In the genomic region with DNA sequence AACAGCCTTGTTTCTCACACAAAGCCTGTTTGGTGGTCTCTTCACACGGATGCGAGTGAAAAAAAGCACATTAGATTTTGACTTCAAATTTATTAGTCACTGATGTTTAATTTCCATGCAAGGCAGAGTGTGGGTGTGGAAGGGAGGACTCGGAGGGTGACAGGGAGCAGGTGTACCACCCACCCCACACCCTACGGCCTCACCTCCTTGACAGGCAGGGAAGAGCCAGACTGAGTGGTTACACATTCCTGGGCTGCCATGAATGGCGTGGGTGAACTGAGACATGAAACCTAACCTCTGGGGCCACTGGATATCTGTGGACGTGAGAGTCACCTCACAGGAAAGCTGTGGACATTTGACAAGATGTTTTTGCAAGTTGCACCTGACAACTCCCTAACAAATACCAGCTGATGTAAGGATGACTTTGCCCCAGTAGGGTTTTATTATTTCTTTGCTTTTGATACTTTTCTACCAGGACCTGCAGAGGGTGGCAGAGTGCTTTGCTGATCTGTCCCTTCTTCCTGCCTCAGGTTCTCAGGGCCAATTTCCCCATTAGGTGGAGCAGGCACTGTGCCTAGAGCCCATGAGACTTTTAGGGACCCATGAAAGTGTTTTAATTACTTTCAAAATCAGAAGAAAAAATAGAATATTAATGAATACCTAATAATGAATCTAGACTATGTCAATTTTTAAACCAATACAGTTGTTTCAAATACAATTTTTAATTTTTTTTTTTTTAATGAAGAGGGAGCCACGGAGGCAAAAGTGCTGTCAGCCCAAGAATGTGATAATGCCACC, we compare ENCODE assay signal across 8 cellular contexts. TPM values are rescaled to one million over a fixed set of nuclear protein-coding genes. Genes with fewer than 3 reads are reported as not detected.
A peak's percentile ranks its signal among the peaks of the same experiment; 100 is the strongest.
DNase-seq lines count a peak whose midpoint lies in the region; ATAC-seq, FAIRE-seq and TF ChIP-seq lines count a peak whose summit lies in the region.

No MANE protein-coding gene starts in this region.

- DNase-seq in EH (ENCODE audit: low read depth) (peak; percentile 63), NB4 (ENCODE audit: low read depth) (peak; percentile 75), H1 (ENCODE audit: low read depth in 1 of 2, low spot score in 2 of 2) (peak in 1 of 2 experiments; percentile 50), mucosa of gallbladder (ENCODE audit: low spot score) (peak; percentile 70), cortex of kidney (lab: John Stamatoyannopoulos, UW) (no peak)
- DNase-seq in activated CD4-positive, alpha-beta T cell treated with anti-CD3 and anti-CD28 coated beads for 48 hours: peak; percentile 60
- peak; percentile 16 to 53 for DNase-seq in stimulated activated naive CD8-positive, alpha-beta T cell treated with anti-CD3 and anti-CD28 coated beads, Interleukin-15, amount 100 ng/mL, for 72 hours

- H4K20me1 ChIP-seq in H1 (replicated peaks in 1 of 2; ENCODE audit: control insufficient read depth in 1 of 2, insufficient read depth in 2 of 2, low read length in 2 of 2): no peaks in the 10 kb centered on the region

- H3K18ac ChIP-seq in H1 (ENCODE audit: extremely low read depth, low read length): peak overlapping the region; percentile 76; the same call in 1 of the 2 replicates

- H3K79me2 ChIP-seq in H1 (ENCODE audit: control insufficient read depth in 1 of 2, insufficient read depth in 2 of 2, low read length in 2 of 2): no peaks in the 10 kb centered on the region

- peaks cover 3% of the 10 kb centered on the region for H3K4me1 Mint-ChIP-seq in stimulated activated naive CD8-positive, alpha-beta T cell treated with anti-CD3 and anti-CD28 coated beads, Interleukin-15, amount 100 ng/mL, for 72 hours

- H2BK120ac ChIP-seq in H1 (replicated peaks; ENCODE audit: low read depth, low read length): peak overlapping the region; percentile 84

- no peak for TF ChIP-seq EP300 in H1 (IDR thresholded peaks at IDR 0.05; ENCODE audit: borderline replicate concordance in 1 of 2, low read depth in 2 of 2, low read length in 2 of 2)

- no peaks in the 10 kb centered on the region for H3K23me2 ChIP-seq in H1 (ENCODE audit: low read depth, low read length)

- no peaks in the 10 kb centered on the region for H3K27me3 ChIP-seq in H1 (replicated peaks in 1 of 4; ENCODE audit: control insufficient read depth in 3 of 4, extremely low read depth in 1 of 4, insufficient read depth in 3 of 4, low read length in 3 of 4)

- no peaks in the 10 kb centered on the region for H3K27me3 Mint-ChIP-seq in stimulated activated naive CD8-positive, alpha-beta T cell treated with anti-CD3 and anti-CD28 coated beads, Interleukin-15, amount 100 ng/mL, for 72 hours

- H2BK20ac ChIP-seq in H1 (ENCODE audit: low read length): peak overlapping the region; percentile 92; the same call in 1 of the 2 replicates

- POLR2A ChIA-PET in H1 (lab: Charles Lee; ENCODE audit: partially characterized antibody): no interaction called here

- H3K4me3 Mint-ChIP-seq in stimulated activated naive CD8-positive, alpha-beta T cell treated with anti-CD3 and anti-CD28 coated beads, Interleukin-15, amount 100 ng/mL, for 72 hours: no peak overlapping the region

- H2BK5ac ChIP-seq in H1 (ENCODE audit: low read depth, low read length): 0 out of 2 replicates have a peak overlapping the region, but pooled peaks have one; percentile 11

- H3K27ac Mint-ChIP-seq in stimulated activated naive CD8-positive, alpha-beta T cell treated with anti-CD3 and anti-CD28 coated beads, Interleukin-15, amount 100 ng/mL, for 72 hours: no peak overlapping the region

- H3K23ac ChIP-seq in H1 (ENCODE audit: insufficient read length): no peak overlapping the region

- no peak overlapping the region for H3K9ac ChIP-seq in H1 (replicated peaks in 1 of 4; ENCODE audit: extremely low read depth in 1 of 4, low read depth in 3 of 4, low read length in 3 of 4)

- peaks cover 8 to 25% (median 18%) of the 10 kb centered on the region in 4 experiments for H3K4me1 ChIP-seq in H1 (replicated peaks in 1 of 4; ENCODE audit: control insufficient read depth in 3 of 4, insufficient read depth in 4 of 4, low read length in 3 of 4)

- 83% methylated on average over 7 of the region's 7 CpGs; no CpG with 5 or more reads in 1 of the 2 experiments for WGBS in H1 (ENCODE audit: extremely low coverage in 1 of 2, insufficient coverage in 1 of 2, insufficient read length in 1 of 2, insufficient replicate concordance in 2 of 2, low coverage in 1 of 2, low lambda C conversion rate in 2 of 2, missing lambda C conversion rate in 1 of 2), 2 experiments

- no peak overlapping the region for H3K4ac ChIP-seq in H1 (replicated peaks; ENCODE audit: insufficient read length, low read depth, low read length)

- H2AK5ac ChIP-seq in H1 (ENCODE audit: low read depth, low read length): no peak overlapping the region

- no peak overlapping the region for H2BK15ac ChIP-seq in H1 (ENCODE audit: low read length)

- H2BK12ac ChIP-seq in H1 (ENCODE audit: low read depth, low read length): peak overlapping the region; percentile 94

- TF ChIP-seq RAD21 in H1 (IDR thresholded peaks at IDR 0.05 in 1 of 2, conservative IDR thresholded peaks at IDR 0.05 in 1 of 2; ENCODE audit: low read depth in 2 of 2, low read length in 2 of 2): peak; percentile 89 to 91

- CTCF ChIA-PET in H1 (lab: Charles Lee; ENCODE audit: partially characterized antibody): interaction anchor here (0.6 to 4.7 kb wide), 13 partner anchors 13 to 406 kb away, joined by 3 to 68 read pairs (median 5); no protein-coding TSS in a partner anchor

- no peak overlapping the region for H3K56ac ChIP-seq in H1 (replicated peaks; ENCODE audit: insufficient read length, low read depth, low read length)

- H3K4me2 ChIP-seq in H1 (ENCODE audit: insufficient read depth in 1 of 2, low read depth in 2 of 2, low read length in 2 of 2): no peak overlapping the region

- TF ChIP-seq POLR2A in NB4 (IDR thresholded peaks at IDR 0.05; ENCODE audit: extremely low read depth, insufficient read length): no peak
- TF ChIP-seq POLR2A in H1 (IDR thresholded peaks at IDR 0.05; ENCODE audit: control extremely low read depth in 1 of 2, low read depth in 2 of 2, low read length in 2 of 2): no peak

- no peaks in the 10 kb centered on the region for H3K9me3 Mint-ChIP-seq in stimulated activated naive CD8-positive, alpha-beta T cell treated with anti-CD3 and anti-CD28 coated beads, Interleukin-15, amount 100 ng/mL, for 72 hours

- H3K9me3 ChIP-seq in H1 (ENCODE audit: insufficient read depth in 2 of 2, low read depth in 1 of 2, low read length in 1 of 2): 0 out of 4 replicates have a peak, but pooled peaks cover 4 to 8% of the 10 kb centered on the region in 2 experiments

- peak; percentile 57 for FAIRE-seq in H1 (lab: Jason Lieb, UNC)

- no peaks in the 10 kb centered on the region for H3K79me1 ChIP-seq in H1 (ENCODE audit: low read depth, low read length)

- H3K14ac ChIP-seq in H1 (ENCODE audit: insufficient read length): no peak overlapping the region

- peak; percentile 65 for ATAC-seq in GM21723 (IDR thresholded peaks at IDR 0.05; ENCODE audit: unreplicated experiment)
- ATAC-seq in stimulated activated naive CD8-positive, alpha-beta T cell treated with anti-CD3 and anti-CD28 coated beads, Interleukin-15, amount 100 ng/mL, for 72 hours: peak; percentile 88

- no peak overlapping the region; the same call in 1 of the 2 replicates for H4K8ac ChIP-seq in H1 (ENCODE audit: extremely low read depth, insufficient read depth, low read length)

- no peak overlapping the region for H4K5ac ChIP-seq in H1 (ENCODE audit: insufficient read length, low read depth, low read length)

- H3K27ac ChIP-seq in H1 (ENCODE audit: low read depth, low read length): no peak overlapping the region

- peak overlapping the region; percentile 86 for H4K91ac ChIP-seq in H1 (replicated peaks; ENCODE audit: insufficient read length, low read length)

- TF ChIP-seq CTCF in NB4 (IDR thresholded peaks at IDR 0.05; ENCODE audit: low read depth, low read length): peak; percentile 52
- peak; percentile 31 to 95 (median 57) for TF ChIP-seq CTCF in H1 (IDR thresholded peaks at IDR 0.05; ENCODE audit: control extremely low read depth in 1 of 3, insufficient read depth in 1 of 3, low read depth in 1 of 3, low read length in 3 of 3)

- H3K4me3 ChIP-seq in NB4 (ENCODE audit: low read depth, low read length) (no peak overlapping the region), H1 (ENCODE audit: extremely low read depth in 1 of 4, insufficient read depth in 2 of 4, low read depth in 3 of 4, low read length in 4 of 4) (no peak overlapping the region)

- no peak overlapping the region for H2AFZ ChIP-seq in H1 (ENCODE audit: low read length)

- no peaks in the 10 kb centered on the region for H3K36me3 ChIP-seq in H1 (ENCODE audit: control insufficient read depth in 2 of 4, insufficient read depth in 4 of 4, low read length in 3 of 4)

TF ChIP-seq in H1, 55 proteins besides CTCF, POLR2A, EP300 and RAD21:
- TF ChIP-seq GABPA (IDR thresholded peaks at IDR 0.05; ENCODE audit: borderline replicate concordance, insufficient read depth, low read length): no peak
- no peak for TF ChIP-seq RBBP5 (IDR thresholded peaks at IDR 0.05; ENCODE audit: borderline replicate concordance, low read depth, low read length)
- no peak for TF ChIP-seq TAF7 (optimal IDR thresholded peaks at IDR 0.05; ENCODE audit: borderline replicate concordance, low read depth, low read length)
- TF ChIP-seq SUZ12 (IDR thresholded peaks at IDR 0.05; ENCODE audit: low read length): no peak
- no peak for TF ChIP-seq RXRA (IDR thresholded peaks at IDR 0.05; ENCODE audit: insufficient read depth, low read depth, low read length)
- 0 out of 2 replicates have a peak, but pooled peaks have one; percentile 16 for TF ChIP-seq JUND (IDR thresholded peaks at IDR 0.05; ENCODE audit: low read length)
- peak; percentile 35 for TF ChIP-seq TEAD4 (IDR thresholded peaks at IDR 0.05; ENCODE audit: low read depth, low read length)
- TF ChIP-seq CBX5 (IDR thresholded peaks at IDR 0.05; ENCODE audit: low read depth, low read length): no peak

RNA-seq across cellular contexts. Expression of a gene that starts 58.2 kb away (rescaled TPM):
- not detected in 2 replicates for total RNA-seq in H1 (2021; fragmentation: NEBNext Ultra II Directional; extraction: Animal tissue kit (Norgen Biotek cat#: 25700))
- not detected in 2 replicates for polyA plus RNA-seq in H1 (2011; rRNA removed)
- polyA plus RNA-seq in H1 (2011; cell fraction: cytosol; rRNA removed): not detected
- polyA plus RNA-seq in H1 (2011; cell fraction: nucleus; rRNA removed): not detected
- polyA plus RNA-seq in H1 (2012, experiment 1 of 2): 0.04 TPM in 1 of 4 replicates, not detected in the others
- polyA plus RNA-seq in H1 (2012, experiment 2 of 2): not detected
- polyA plus RNA-seq in H1 (2013, experiment 1 of 2): not detected
- polyA plus RNA-seq in H1 (2013, experiment 2 of 2): not detected
- polyA minus RNA-seq in H1 (2011; rRNA and poly(A)+ RNA removed): not detected in 2 replicates
- polyA minus RNA-seq in H1 (2011; cell fraction: cytosol; rRNA and poly(A)+ RNA removed): not detected
- not detected for polyA minus RNA-seq in H1 (2011; cell fraction: nucleus; rRNA and poly(A)+ RNA removed)
- total RNA-seq in mucosa of gallbladder: 3.6 TPM
